1 cellular context compared by ENCODE assay signal in genomic region chr15:55360256-55360655, GRCh38.
TF ChIP-seq lines count a peak whose summit lies in the region.

No MANE protein-coding gene starts in this region.

TF ChIP-seq in GM12891, 5 proteins besides CTCF, POLR2A, EP300 and RAD21:
- TF ChIP-seq POU2F2 (IDR thresholded peaks at IDR 0.05; ENCODE audit: low read depth, low read length) (no peak), POLR2AphosphoS5 (IDR thresholded peaks at IDR 0.05; ENCODE audit: low read depth, low read length) (no peak), PAX5 (IDR thresholded peaks at IDR 0.05; ENCODE audit: insufficient read depth, low read length, severe bottlenecking) (no peak), SPI1 (IDR thresholded peaks at IDR 0.05; ENCODE audit: low read depth, low read length) (no peak), TAF1 (IDR thresholded peaks at IDR 0.05; ENCODE audit: low read depth, low read length) (no peak)
TF ChIP-seq in GM12891: peak in this region for 0.
